In the genomic region with DNA sequence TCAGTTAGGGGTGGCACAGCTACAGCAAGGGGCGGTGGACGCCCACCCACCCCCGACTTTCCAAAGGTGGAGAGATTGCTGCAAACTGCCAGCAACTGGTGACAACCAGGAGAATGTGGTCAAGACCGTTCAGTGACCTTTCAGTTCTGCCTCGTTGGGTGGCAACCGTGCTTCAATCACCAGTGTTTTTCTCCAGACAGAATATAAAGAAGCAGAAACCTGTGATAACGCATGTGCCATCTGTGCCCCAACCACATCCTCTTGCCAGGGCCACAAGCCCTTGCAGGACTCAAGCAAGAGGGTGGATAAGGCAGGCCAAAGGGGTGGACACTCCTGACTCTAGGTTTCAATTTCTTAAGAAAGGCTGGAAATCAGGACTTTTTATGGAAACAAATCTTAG, we compare ENCODE assay signal across 16 cellular contexts. TPM values are rescaled to one million over a fixed set of nuclear protein-coding genes. Genes with fewer than 3 reads are reported as not detected.
"Had no signal": no experiment of that assay in that cellular context is flagged by ENCODE, and none has a peak within 500 bp of the region (broad histone marks: within the 10 kb centered on the region; RNA-seq: fewer than 3 reads in every experiment).

No MANE protein-coding gene starts in this region.

RNA-seq across cellular contexts. Expression of gene KCNJ18, which starts 47.2 kb away (rescaled TPM):
- total RNA-seq: activated naive CD4-positive, alpha-beta T cell treated with anti-CD3 and anti-CD28 coated beads for 36 hours; activated T-cell treated with anti-CD3 and anti-CD28 coated beads, Interleukin-2, amount 50 U/mL, for 4 hours; endodermal cell; epithelial cell of proximal tubule; fibroblast of lung; foreskin keratinocyte; hepatocyte; left cardiac atrium; mucosa of gallbladder; naive thymus-derived CD8-positive, alpha-beta T cell; ovary; psoas muscle; right cardiac atrium; skeletal muscle tissue; transverse colon; uterus had no signal
- polyA plus RNA-seq: fibroblast of lung; foreskin keratinocyte; hepatocyte; naive thymus-derived CD8-positive, alpha-beta T cell; ovary; right cardiac atrium had no signal
